In genomic region chr22:43802897-43803495, GRCh38 we compare ENCODE assay signal across 24 cellular contexts. TPM values are rescaled to one million over a fixed set of nuclear protein-coding genes. Genes with fewer than 3 reads are reported as not detected.
A peak's percentile ranks its signal among the peaks of the same experiment; 100 is the strongest.
DNase-seq lines count a peak whose midpoint lies in the region; ATAC-seq, FAIRE-seq and TF ChIP-seq lines count a peak whose summit lies in the region.
"Had no signal": no experiment of that assay in that cellular context is flagged by ENCODE, and none has a peak within 500 bp of the region (broad histone marks: within the 10 kb centered on the region; RNA-seq: fewer than 3 reads in every experiment).

No MANE protein-coding gene starts in this region.

- intact Hi-C loops in esophagus muscularis mucosa (cut with DNase I) = no loop called here

- no peak overlapping the region for H3K27ac ChIP-seq in BLaER1 treated with 17β-estradiol and CSF1 and Interleukin-3, amounts not matched to agents 10 nM and 100 nM
- H3K27ac ChIP-seq in esophagus muscularis mucosa (replicated peaks in 1 of 4) = no peak overlapping the region
- H3K27ac ChIP-seq: A549, C4-2B, GM23248 had no signal

- DNase-seq in GM12892 (ENCODE audit: insufficient read length) (no peak), esophagus muscularis mucosa (ENCODE audit: extremely low spot score) (peak; percentile 12), GOT3 (lab: John Stamatoyannopoulos, UW) (no peak), HCEC 1CT (no peak)
- DNase-seq: 8988T; ACHN; AML-193; BE2C; Caco-2; CD4-positive, CD25-positive, alpha-beta regulatory T cell; CD8-positive, alpha-beta T cell; DMS153; DMS79; EL; GDM1; GM23248; H9; HFFc6 had no signal

- peak; percentile 59 for ATAC-seq in stimulated activated memory B cell treated with anti-CD40 and anti-IgM and Interleukin-4, amounts not matched to agents 10 μg/mL and 1 μg/mL and 100 μg/mL, for 72 hours
- ATAC-seq in HG02798 (IDR thresholded peaks at IDR 0.05; ENCODE audit: poor library complexity, unreplicated experiment) (no peak), HG02852 (IDR thresholded peaks at IDR 0.05; ENCODE audit: unreplicated experiment) (no peak)
- ATAC-seq: A549; CD8-positive, alpha-beta T cell had no signal

- no peak for TF ChIP-seq EP300 in esophagus muscularis mucosa (IDR thresholded peaks at IDR 0.05)

- no peaks in the 10 kb centered on the region for H3K27me3 ChIP-seq in BLaER1 treated with 17β-estradiol and CSF1 and Interleukin-3, amounts not matched to agents 10 nM and 100 nM
- no peaks in the 10 kb centered on the region for H3K27me3 ChIP-seq in esophagus muscularis mucosa

- H3K4me1 Mint-ChIP-seq in stimulated activated memory B cell treated with anti-CD40 and anti-IgM and Interleukin-4, amounts not matched to agents 10 μg/mL and 1 μg/mL and 100 μg/mL, for 72 hours = peaks cover 8% of the 10 kb centered on the region
- H3K4me1 Mint-ChIP-seq: CD4-positive, CD25-positive, alpha-beta regulatory T cell had no signal

- H3K36me3 Mint-ChIP-seq in stimulated activated memory B cell treated with anti-CD40 and anti-IgM and Interleukin-4, amounts not matched to agents 10 μg/mL and 1 μg/mL and 100 μg/mL, for 72 hours = peaks cover 16% of the 10 kb centered on the region
- H3K36me3 Mint-ChIP-seq: CD4-positive, CD25-positive, alpha-beta regulatory T cell; CD8-positive, alpha-beta T cell had no signal

- H3K27ac Mint-ChIP-seq in stimulated activated memory B cell treated with anti-CD40 and anti-IgM and Interleukin-4, amounts not matched to agents 10 μg/mL and 1 μg/mL and 100 μg/mL, for 72 hours = peak overlapping the region; percentile 48
- H3K27ac Mint-ChIP-seq: CD4-positive, CD25-positive, alpha-beta regulatory T cell; CD8-positive, alpha-beta T cell; H9; HFFc6 had no signal

- H3K9me3 ChIP-seq in BLaER1 treated with 17β-estradiol and CSF1 and Interleukin-3, amounts not matched to agents 10 nM and 100 nM (replicated peaks in 1 of 11) = peaks cover 19 to 28% (median 23%) of the 10 kb centered on the region in 11 experiments
- H3K9me3 ChIP-seq in esophagus muscularis mucosa = peaks cover 0 to 13% (median 10%) of the 10 kb centered on the region in 4 donors
- H3K9me3 ChIP-seq: BE2C, Caco-2 had no signal

- no peak overlapping the region for H3K4me3 Mint-ChIP-seq in stimulated activated memory B cell treated with anti-CD40 and anti-IgM and Interleukin-4, amounts not matched to agents 10 μg/mL and 1 μg/mL and 100 μg/mL, for 72 hours
- H3K4me3 Mint-ChIP-seq: CD4-positive, CD25-positive, alpha-beta regulatory T cell; CD8-positive, alpha-beta T cell; H9; HFFc6 had no signal

- WGBS in esophagus muscularis mucosa = 93% methylated on average over 5 of the region's 5 CpGs

- no peaks in the 10 kb centered on the region for H4K20me1 ChIP-seq in BLaER1 treated with 17β-estradiol and CSF1 and Interleukin-3, amounts not matched to agents 10 nM and 100 nM

- H3K27me3 Mint-ChIP-seq in stimulated activated memory B cell treated with anti-CD40 and anti-IgM and Interleukin-4, amounts not matched to agents 10 μg/mL and 1 μg/mL and 100 μg/mL, for 72 hours = peaks cover 50% of the 10 kb centered on the region

- peak overlapping the region in 8 of 11 experiments; percentile 7 to 61 (median 34); a peak in 12 of 22 replicates for H3K4me2 ChIP-seq in BLaER1 treated with 17β-estradiol and CSF1 and Interleukin-3, amounts not matched to agents 10 nM and 100 nM
- H3K4me2 ChIP-seq: A549 had no signal

- peaks cover 4 to 20% (median 15%) of the 10 kb centered on the region in 10 experiments; a peak in 17 of 20 replicates for H3K4me1 ChIP-seq in BLaER1 treated with 17β-estradiol and CSF1 and Interleukin-3, amounts not matched to agents 10 nM and 100 nM
- no peaks in the 10 kb centered on the region for H3K4me1 ChIP-seq in esophagus muscularis mucosa
- H3K4me1 ChIP-seq: A549, BE2C, Caco-2 had no signal

- TF ChIP-seq CTCF in esophagus muscularis mucosa (IDR thresholded peaks at IDR 0.05) = no peak

- H3K4me3 ChIP-seq in BLaER1 treated with 17β-estradiol and CSF1 and Interleukin-3, amounts not matched to agents 10 nM and 100 nM = no peak overlapping the region
- no peak overlapping the region for H3K4me3 ChIP-seq in esophagus muscularis mucosa
- H3K4me3 ChIP-seq: A549, GM23248 had no signal

- H3K36me3 ChIP-seq in BLaER1 treated with 17β-estradiol and CSF1 and Interleukin-3, amounts not matched to agents 10 nM and 100 nM = no peaks in the 10 kb centered on the region
- H3K36me3 ChIP-seq in esophagus muscularis mucosa = no peaks in the 10 kb centered on the region
- H3K36me3 ChIP-seq: BE2C had no signal

- TF ChIP-seq POLR2A in GM12892 (IDR thresholded peaks at IDR 0.05; ENCODE audit: low read depth, low read length) (no peak), esophagus muscularis mucosa (IDR thresholded peaks at IDR 0.05; ENCODE audit: low read depth) (no peak)

- H3K9me3 Mint-ChIP-seq in stimulated activated memory B cell treated with anti-CD40 and anti-IgM and Interleukin-4, amounts not matched to agents 10 μg/mL and 1 μg/mL and 100 μg/mL, for 72 hours = peaks cover 7% of the 10 kb centered on the region

- H3K9ac ChIP-seq in BLaER1 treated with 17β-estradiol and CSF1 and Interleukin-3, amounts not matched to agents 10 nM and 100 nM = no peak overlapping the region
- H3K9ac ChIP-seq: GM23248 had no signal

- FAIRE-seq in GM12892 (lab: Jason Lieb, UNC) = peak; percentile 44
- FAIRE-seq: A549 had no signal

RNA-seq across cellular contexts. Expression of gene EFCAB6, which starts 9.1 kb away (rescaled TPM):
- polyA plus RNA-seq in GM12892 (2012; ENCODE audit: missing spikeins) = 0.25 TPM
- total RNA-seq in esophagus muscularis mucosa = 1 to 10 TPM; 1.2 to 4.0 (median 3.0) TPM
- total RNA-seq: Caco-2; CD4-positive, CD25-positive, alpha-beta regulatory T cell had no signal

RNA-seq across cellular contexts. Expression of gene SULT4A1, which starts 59.3 kb away (rescaled TPM):
- not detected for polyA plus RNA-seq in GM12892 (2012; ENCODE audit: missing spikeins)
- 1 to 10 TPM; 1.0 to 1.3 (median 1.3) TPM for total RNA-seq in esophagus muscularis mucosa
- total RNA-seq: Caco-2; CD4-positive, CD25-positive, alpha-beta regulatory T cell; CD8-positive, alpha-beta T cell; GM23248; HFFc6 had no signal
- polyA plus RNA-seq: A549; CD4-positive, CD25-positive, alpha-beta regulatory T cell; GM23248 had no signal
